ENCODE assay signal across 9 cellular contexts in the genomic region with DNA sequence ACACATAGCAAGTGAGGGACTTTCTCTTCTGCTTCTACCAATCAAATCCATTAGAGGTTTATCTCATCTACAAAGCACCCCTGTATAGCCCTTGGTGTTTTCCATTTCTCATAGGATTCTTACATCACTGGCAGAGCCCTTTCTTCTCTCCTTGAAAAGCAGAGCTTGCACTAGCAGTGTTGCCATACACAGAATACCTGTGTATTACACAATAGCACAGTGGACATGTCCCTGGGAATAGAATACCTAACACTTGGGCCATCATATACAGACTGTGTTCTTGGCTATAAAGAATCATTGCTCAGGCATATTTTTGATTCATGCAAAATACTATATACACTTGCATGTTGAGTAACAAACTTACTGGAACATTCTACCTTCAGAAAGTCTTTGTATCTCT.
"Had no signal": no experiment of that assay in that cellular context is flagged by ENCODE, and none has a peak within 500 bp of the region (broad histone marks: within the 10 kb centered on the region; RNA-seq: fewer than 3 reads in every experiment).

No MANE protein-coding gene starts in this region.

- FAIRE-seq: K562 had no signal

- H2AFZ ChIP-seq: GM23248 had no signal

- H3K4me1 ChIP-seq: HAP-1 had no signal

- H3K36me3 ChIP-seq: HAP-1 had no signal

- H3K9ac ChIP-seq: GM23248 had no signal

- H3K27ac ChIP-seq: GM23248, HL-60 had no signal

- ATAC-seq: HCT116, K562 had no signal

- DNase-seq: GM23248, GOT3, H7, HFFc6, KG1 had no signal

- H3K4me3 ChIP-seq: GM23248, HAP-1, K562 had no signal
